ENCODE assay signal across 10 cellular contexts in the genomic region with DNA sequence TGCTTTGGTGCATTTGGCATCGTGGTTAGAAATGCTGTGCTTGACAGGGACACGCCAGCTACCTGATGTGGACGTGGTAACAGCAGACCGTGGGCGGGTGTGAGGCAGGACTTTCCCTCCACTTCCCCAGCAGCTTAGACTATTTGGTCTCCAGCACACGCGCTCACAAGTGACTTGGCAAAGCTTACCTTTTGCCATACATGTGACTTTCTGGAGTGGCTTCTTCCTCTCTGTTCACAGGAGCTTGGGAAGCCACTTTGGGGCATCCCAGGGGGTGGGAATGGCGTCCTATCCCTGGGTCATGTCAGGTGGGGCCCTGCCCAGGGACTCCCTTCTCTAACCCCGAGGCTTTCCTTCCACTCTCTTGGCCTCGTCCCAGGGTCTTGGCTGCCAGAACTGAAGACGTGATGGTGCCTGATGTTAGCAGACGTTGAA.
A peak's percentile ranks its signal among the peaks of the same experiment; 100 is the strongest.
DNase-seq lines count a peak whose midpoint lies in the region; ATAC-seq and TF ChIP-seq lines count a peak whose summit lies in the region.
"Had no signal": no experiment of that assay in that cellular context is flagged by ENCODE, and none has a peak within 500 bp of the region (broad histone marks: within the 10 kb centered on the region; RNA-seq: fewer than 3 reads in every experiment).

No MANE protein-coding gene starts in this region.

- H3K27ac ChIP-seq in right atrium auricular region, result no peak overlapping the region
- no peak overlapping the region for H3K27ac ChIP-seq in fibroblast of lung (ENCODE audit: insufficient read depth, low read length)

- H3K27me3 ChIP-seq in right atrium auricular region, result no peaks in the 10 kb centered on the region
- H3K27me3 ChIP-seq in fibroblast of lung (ENCODE audit: control insufficient read depth, insufficient read depth, low read length), result no peaks in the 10 kb centered on the region
- H3K27me3 ChIP-seq: BLaER1 treated with 17β-estradiol and CSF1 and Interleukin-3, amounts not matched to agents 10 nM and 100 nM had no signal

- DNase-seq in Right ventricle myocardium superior (no peak), right atrium auricular region (ENCODE audit: low spot score) (no peak), fibroblast of lung (ENCODE audit: low read depth in 2 of 2) (no peak), pons (ENCODE audit: low spot score) (no peak), LoVo (ENCODE audit: low spot score) (no peak), NCI-H1436 treated with DMSO at 0.1 percent for 48 hours (lab: John Stamatoyannopoulos, UW) (no peak), NCI-H146 treated with DMSO at 0.1 percent for 48 hours (lab: John Stamatoyannopoulos, UW; ENCODE audit: unreplicated experiment) (no peak)
- DNase-seq: KG1 had no signal

- TF ChIP-seq CTCF in right atrium auricular region (IDR thresholded peaks at IDR 0.05) (no peak), fibroblast of lung (conservative IDR thresholded peaks at IDR 0.05 in 1 of 2, IDR thresholded peaks at IDR 0.05 in 1 of 2; ENCODE audit: low read depth in 1 of 2, low read length in 2 of 2) (no peak)

- H3K4me3 ChIP-seq in right atrium auricular region (peak overlapping the region in 1 of 2 donors; percentile 2), fibroblast of lung (replicated peaks in 1 of 4; ENCODE audit: control extremely low read depth in 1 of 4, insufficient read depth in 1 of 4, low read depth in 3 of 4, low read length in 4 of 4) (no peak overlapping the region)
- H3K4me3 ChIP-seq: BLaER1 treated with 17β-estradiol and CSF1 and Interleukin-3, amounts not matched to agents 10 nM and 100 nM had no signal

- peak overlapping the region; percentile 48 for H2AFZ ChIP-seq in fibroblast of lung (ENCODE audit: low read length)

- H3K4me1 ChIP-seq in right atrium auricular region (peaks cover 0 to 6% of the 10 kb centered on the region in 2 donors), fibroblast of lung (ENCODE audit: control insufficient read depth, extremely low read depth, insufficient read depth, low read length) (no peaks in the 10 kb centered on the region)

- H3K36me3 ChIP-seq in right atrium auricular region, result no peaks in the 10 kb centered on the region
- H3K36me3 ChIP-seq in fibroblast of lung (ENCODE audit: control insufficient read depth, insufficient read depth, low read length), result no peaks in the 10 kb centered on the region
- H3K36me3 ChIP-seq: BLaER1 treated with 17β-estradiol and CSF1 and Interleukin-3, amounts not matched to agents 10 nM and 100 nM had no signal

- H3K9ac ChIP-seq in fibroblast of lung (ENCODE audit: insufficient read depth, low read length), result no peak overlapping the region
- H3K9ac ChIP-seq: BLaER1 treated with 17β-estradiol and CSF1 and Interleukin-3, amounts not matched to agents 10 nM and 100 nM had no signal

- peak overlapping the region; percentile 37 for H3K4me2 ChIP-seq in fibroblast of lung (ENCODE audit: extremely low read depth, insufficient read depth, low read length)

- no peaks in the 10 kb centered on the region for H4K20me1 ChIP-seq in fibroblast of lung (ENCODE audit: control insufficient read depth, extremely low read depth, insufficient read depth, low read length)
- H4K20me1 ChIP-seq: BLaER1 treated with 17β-estradiol and CSF1 and Interleukin-3, amounts not matched to agents 10 nM and 100 nM had no signal

- ATAC-seq in Right ventricle myocardium superior (ENCODE audit: poor library complexity) (peak; percentile 77), HG03565 (IDR thresholded peaks at IDR 0.05; ENCODE audit: unreplicated experiment) (peak; percentile 53)

- no peaks in the 10 kb centered on the region for H3K79me2 ChIP-seq in fibroblast of lung (ENCODE audit: control insufficient read depth, insufficient read depth, low read length)

- no peaks in the 10 kb centered on the region for H3K9me3 ChIP-seq in right atrium auricular region
- H3K9me3 ChIP-seq in fibroblast of lung (ENCODE audit: control insufficient read depth, insufficient read depth, low read depth, low read length), result no peaks in the 10 kb centered on the region
- H3K9me3 ChIP-seq: BLaER1 treated with 17β-estradiol and CSF1 and Interleukin-3, amounts not matched to agents 10 nM and 100 nM had no signal

- intact Hi-C loops in Right ventricle myocardium superior (cut with DNase I), result no loop called here
